1 cellular context compared by ENCODE assay signal in the genomic region with DNA sequence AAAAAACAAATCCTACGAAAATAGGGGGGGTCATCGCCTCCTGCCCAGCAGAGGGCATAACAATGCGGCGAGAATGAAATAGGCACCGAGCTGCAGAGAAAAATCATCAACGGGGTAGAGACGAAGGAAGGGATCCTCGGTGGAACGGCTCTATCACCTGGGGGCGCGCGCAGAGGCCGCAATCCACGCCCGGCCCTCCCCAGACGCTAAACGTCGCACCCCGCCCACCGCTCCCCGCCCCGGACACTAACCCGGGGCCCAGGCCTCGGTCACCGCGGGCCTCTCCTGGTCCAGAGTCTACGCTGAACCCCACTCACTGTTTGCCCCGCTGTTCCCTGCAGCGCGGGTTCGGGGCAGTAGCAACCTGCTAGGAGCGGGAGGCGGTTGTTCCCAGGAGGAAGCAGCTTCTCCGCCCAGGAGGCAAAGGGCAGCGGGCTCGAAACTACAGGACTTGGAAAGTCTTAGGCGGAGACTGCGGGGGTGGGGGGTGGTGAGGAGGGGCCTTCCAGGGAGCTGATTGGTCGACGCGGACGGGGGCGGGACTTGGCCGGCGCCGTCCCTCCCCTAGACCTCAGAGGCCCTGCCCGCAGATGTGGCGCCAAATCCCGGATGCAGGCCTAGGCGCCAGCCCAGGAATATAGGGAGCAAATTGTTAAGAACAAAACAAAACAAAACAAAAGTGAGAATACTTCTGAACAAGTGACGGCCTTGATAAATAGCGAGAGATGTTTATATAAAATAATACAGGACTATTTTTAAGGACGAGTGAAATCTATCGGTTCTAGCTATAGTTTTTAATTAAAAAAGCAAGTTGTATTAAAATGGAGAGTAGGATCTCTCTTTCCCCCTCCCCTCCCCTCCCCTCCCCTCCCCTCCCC.
A peak's percentile ranks its signal among the peaks of the same experiment; 100 is the strongest.
TF ChIP-seq lines count a peak whose summit lies in the region.

A gene with protein sequence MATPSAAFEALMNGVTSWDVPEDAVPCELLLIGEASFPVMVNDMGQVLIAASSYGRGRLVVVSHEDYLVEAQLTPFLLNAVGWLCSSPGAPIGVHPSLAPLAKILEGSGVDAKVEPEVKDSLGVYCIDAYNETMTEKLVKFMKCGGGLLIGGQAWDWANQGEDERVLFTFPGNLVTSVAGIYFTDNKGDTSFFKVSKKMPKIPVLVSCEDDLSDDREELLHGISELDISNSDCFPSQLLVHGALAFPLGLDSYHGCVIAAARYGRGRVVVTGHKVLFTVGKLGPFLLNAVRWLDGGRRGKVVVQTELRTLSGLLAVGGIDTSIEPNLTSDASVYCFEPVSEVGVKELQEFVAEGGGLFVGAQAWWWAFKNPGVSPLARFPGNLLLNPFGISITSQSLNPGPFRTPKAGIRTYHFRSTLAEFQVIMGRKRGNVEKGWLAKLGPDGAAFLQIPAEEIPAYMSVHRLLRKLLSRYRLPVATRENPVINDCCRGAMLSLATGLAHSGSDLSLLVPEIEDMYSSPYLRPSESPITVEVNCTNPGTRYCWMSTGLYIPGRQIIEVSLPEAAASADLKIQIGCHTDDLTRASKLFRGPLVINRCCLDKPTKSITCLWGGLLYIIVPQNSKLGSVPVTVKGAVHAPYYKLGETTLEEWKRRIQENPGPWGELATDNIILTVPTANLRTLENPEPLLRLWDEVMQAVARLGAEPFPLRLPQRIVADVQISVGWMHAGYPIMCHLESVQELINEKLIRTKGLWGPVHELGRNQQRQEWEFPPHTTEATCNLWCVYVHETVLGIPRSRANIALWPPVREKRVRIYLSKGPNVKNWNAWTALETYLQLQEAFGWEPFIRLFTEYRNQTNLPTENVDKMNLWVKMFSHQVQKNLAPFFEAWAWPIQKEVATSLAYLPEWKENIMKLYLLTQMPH (minus strand): TSS at position 467 of the 878 bp plus-strand sequence. CDS start 25,568 bp downstream, outside the sequence.

TF ChIP-seq in K562, 482 proteins besides CTCF, POLR2A, EP300 and RAD21 (continued from another document and continues in another):
- TF ChIP-seq, protein P1, sequence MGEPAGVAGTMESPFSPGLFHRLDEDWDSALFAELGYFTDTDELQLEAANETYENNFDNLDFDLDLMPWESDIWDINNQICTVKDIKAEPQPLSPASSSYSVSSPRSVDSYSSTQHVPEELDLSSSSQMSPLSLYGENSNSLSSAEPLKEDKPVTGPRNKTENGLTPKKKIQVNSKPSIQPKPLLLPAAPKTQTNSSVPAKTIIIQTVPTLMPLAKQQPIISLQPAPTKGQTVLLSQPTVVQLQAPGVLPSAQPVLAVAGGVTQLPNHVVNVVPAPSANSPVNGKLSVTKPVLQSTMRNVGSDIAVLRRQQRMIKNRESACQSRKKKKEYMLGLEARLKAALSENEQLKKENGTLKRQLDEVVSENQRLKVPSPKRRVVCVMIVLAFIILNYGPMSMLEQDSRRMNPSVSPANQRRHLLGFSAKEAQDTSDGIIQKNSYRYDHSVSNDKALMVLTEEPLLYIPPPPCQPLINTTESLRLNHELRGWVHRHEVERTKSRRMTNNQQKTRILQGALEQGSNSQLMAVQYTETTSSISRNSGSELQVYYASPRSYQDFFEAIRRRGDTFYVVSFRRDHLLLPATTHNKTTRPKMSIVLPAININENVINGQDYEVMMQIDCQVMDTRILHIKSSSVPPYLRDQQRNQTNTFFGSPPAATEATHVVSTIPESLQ (CRISPR knock-in tag; IDR thresholded peaks at IDR 0.05): 0 out of 2 replicates have a peak, but pooled peaks have one; percentile 67
- TF ChIP-seq, protein P2, sequence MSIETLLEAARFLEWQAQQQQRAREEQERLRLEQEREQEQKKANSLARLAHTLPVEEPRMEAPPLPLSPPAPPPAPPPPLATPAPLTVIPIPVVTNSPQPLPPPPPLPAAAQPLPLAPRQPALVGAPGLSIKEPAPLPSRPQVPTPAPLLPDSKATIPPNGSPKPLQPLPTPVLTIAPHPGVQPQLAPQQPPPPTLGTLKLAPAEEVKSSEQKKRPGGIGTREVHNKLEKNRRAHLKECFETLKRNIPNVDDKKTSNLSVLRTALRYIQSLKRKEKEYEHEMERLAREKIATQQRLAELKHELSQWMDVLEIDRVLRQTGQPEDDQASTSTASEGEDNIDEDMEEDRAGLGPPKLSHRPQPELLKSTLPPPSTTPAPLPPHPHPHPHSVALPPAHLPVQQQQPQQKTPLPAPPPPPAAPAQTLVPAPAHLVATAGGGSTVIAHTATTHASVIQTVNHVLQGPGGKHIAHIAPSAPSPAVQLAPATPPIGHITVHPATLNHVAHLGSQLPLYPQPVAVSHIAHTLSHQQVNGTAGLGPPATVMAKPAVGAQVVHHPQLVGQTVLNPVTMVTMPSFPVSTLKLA (conservative IDR thresholded peaks at IDR 0.05): peak; percentile 57 to 81
- no peak for TF ChIP-seq ATF1 (CRISPR knock-in tag; IDR thresholded peaks at IDR 0.05)
- TF ChIP-seq ATF1 (tag; IDR thresholded peaks at IDR 0.05): peak; percentile 83
- peak; percentile 39 for TF ChIP-seq DACH1 (IDR thresholded peaks at IDR 0.05; ENCODE audit: partially characterized antibody)
- no peak for TF ChIP-seq ZKSCAN3 (CRISPR knock-in tag; IDR thresholded peaks at IDR 0.05)
- TF ChIP-seq ERF (CRISPR knock-in tag; IDR thresholded peaks at IDR 0.05): 0 out of 2 replicates have a peak, but pooled peaks have one; percentile 49
- TF ChIP-seq, protein P3, sequence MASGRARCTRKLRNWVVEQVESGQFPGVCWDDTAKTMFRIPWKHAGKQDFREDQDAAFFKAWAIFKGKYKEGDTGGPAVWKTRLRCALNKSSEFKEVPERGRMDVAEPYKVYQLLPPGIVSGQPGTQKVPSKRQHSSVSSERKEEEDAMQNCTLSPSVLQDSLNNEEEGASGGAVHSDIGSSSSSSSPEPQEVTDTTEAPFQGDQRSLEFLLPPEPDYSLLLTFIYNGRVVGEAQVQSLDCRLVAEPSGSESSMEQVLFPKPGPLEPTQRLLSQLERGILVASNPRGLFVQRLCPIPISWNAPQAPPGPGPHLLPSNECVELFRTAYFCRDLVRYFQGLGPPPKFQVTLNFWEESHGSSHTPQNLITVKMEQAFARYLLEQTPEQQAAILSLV (tag; IDR thresholded peaks at IDR 0.05): no peak
- TF ChIP-seq CC2D1A (IDR thresholded peaks at IDR 0.05): peak; percentile 61; the same call in 1 of the 2 replicates
- TF ChIP-seq ZNF282 (CRISPR knock-in tag; IDR thresholded peaks at IDR 0.05): no peak
- TF ChIP-seq, protein P4, sequence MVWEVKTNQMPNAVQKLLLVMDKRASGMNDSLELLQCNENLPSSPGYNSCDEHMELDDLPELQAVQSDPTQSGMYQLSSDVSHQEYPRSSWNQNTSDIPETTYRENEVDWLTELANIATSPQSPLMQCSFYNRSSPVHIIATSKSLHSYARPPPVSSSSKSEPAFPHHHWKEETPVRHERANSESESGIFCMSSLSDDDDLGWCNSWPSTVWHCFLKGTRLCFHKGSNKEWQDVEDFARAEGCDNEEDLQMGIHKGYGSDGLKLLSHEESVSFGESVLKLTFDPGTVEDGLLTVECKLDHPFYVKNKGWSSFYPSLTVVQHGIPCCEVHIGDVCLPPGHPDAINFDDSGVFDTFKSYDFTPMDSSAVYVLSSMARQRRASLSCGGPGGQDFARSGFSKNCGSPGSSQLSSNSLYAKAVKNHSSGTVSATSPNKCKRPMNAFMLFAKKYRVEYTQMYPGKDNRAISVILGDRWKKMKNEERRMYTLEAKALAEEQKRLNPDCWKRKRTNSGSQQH (CRISPR knock-in tag; IDR thresholded peaks at IDR 0.05): peak; percentile 88
- TF ChIP-seq, protein P5, sequence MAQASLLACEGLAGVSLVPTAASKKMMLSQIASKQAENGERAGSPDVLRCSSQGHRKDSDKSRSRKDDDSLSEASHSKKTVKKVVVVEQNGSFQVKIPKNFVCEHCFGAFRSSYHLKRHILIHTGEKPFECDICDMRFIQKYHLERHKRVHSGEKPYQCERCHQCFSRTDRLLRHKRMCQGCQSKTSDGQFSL (CRISPR knock-in tag; IDR thresholded peaks at IDR 0.05): peak; percentile 81
- TF ChIP-seq, protein P5 (tag; IDR thresholded peaks at IDR 0.05): peak in 1 of 2 experiments; percentile 69; a peak in 2 of 4 replicates
- TF ChIP-seq HDAC2 (IDR thresholded peaks at IDR 0.05): peak; percentile 90
- TF ChIP-seq FOXA1 (IDR thresholded peaks at IDR 0.05; ENCODE audit: borderline replicate concordance): no peak
- peak; percentile 55 for TF ChIP-seq CREM (IDR thresholded peaks at IDR 0.05; ENCODE audit: low read depth)
- TF ChIP-seq ARNT (IDR thresholded peaks at IDR 0.05): peak in 1 of 2 experiments; percentile 28; a peak in 1 of 4 replicates
- TF ChIP-seq, protein P6, sequence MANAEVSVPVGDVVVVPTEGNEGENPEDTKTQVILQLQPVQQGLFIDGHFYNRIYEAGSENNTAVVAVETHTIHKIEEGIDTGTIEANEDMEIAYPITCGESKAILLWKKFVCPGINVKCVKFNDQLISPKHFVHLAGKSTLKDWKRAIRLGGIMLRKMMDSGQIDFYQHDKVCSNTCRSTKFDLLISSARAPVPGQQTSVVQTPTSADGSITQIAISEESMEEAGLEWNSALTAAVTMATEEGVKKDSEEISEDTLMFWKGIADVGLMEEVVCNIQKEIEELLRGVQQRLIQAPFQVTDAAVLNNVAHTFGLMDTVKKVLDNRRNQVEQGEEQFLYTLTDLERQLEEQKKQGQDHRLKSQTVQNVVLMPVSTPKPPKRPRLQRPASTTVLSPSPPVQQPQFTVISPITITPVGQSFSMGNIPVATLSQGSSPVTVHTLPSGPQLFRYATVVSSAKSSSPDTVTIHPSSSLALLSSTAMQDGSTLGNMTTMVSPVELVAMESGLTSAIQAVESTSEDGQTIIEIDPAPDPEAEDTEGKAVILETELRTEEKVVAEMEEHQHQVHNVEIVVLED (CRISPR knock-in tag; IDR thresholded peaks at IDR 0.05): peak; percentile 86
- no peak for TF ChIP-seq TAF15 (IDR thresholded peaks at IDR 0.05; ENCODE audit: low read depth, low read length)
- TF ChIP-seq, protein P7, sequence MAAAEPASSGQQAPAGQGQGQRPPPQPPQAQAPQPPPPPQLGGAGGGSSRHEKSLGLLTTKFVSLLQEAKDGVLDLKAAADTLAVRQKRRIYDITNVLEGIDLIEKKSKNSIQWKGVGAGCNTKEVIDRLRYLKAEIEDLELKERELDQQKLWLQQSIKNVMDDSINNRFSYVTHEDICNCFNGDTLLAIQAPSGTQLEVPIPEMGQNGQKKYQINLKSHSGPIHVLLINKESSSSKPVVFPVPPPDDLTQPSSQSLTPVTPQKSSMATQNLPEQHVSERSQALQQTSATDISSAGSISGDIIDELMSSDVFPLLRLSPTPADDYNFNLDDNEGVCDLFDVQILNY (CRISPR knock-in tag; IDR thresholded peaks at IDR 0.05): no peak
- peak; percentile 65; the same call in 1 of the 2 replicates for TF ChIP-seq NR2C1 (IDR thresholded peaks at IDR 0.05)
- 0 out of 2 replicates have a peak, but pooled peaks have one; percentile 42 for TF ChIP-seq NR2C1 (tag; IDR thresholded peaks at IDR 0.05)
- TF ChIP-seq STAT5A (IDR thresholded peaks at IDR 0.05; ENCODE audit: borderline replicate concordance, low read length): no peak
- TF ChIP-seq, protein P8, sequence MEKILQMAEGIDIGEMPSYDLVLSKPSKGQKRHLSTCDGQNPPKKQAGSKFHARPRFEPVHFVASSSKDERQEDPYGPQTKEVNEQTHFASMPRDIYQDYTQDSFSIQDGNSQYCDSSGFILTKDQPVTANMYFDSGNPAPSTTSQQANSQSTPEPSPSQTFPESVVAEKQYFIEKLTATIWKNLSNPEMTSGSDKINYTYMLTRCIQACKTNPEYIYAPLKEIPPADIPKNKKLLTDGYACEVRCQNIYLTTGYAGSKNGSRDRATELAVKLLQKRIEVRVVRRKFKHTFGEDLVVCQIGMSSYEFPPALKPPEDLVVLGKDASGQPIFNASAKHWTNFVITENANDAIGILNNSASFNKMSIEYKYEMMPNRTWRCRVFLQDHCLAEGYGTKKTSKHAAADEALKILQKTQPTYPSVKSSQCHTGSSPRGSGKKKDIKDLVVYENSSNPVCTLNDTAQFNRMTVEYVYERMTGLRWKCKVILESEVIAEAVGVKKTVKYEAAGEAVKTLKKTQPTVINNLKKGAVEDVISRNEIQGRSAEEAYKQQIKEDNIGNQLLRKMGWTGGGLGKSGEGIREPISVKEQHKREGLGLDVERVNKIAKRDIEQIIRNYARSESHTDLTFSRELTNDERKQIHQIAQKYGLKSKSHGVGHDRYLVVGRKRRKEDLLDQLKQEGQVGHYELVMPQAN (IDR thresholded peaks at IDR 0.05; ENCODE audit: borderline replicate concordance): peak; percentile 83
- TF ChIP-seq SMC3 (conservative IDR thresholded peaks at IDR 0.05; ENCODE audit: insufficient read depth, low read depth, low read length): no peak
- TF ChIP-seq SETDB1 (IDR thresholded peaks at IDR 0.05; ENCODE audit: low read length): no peak
- no peak for TF ChIP-seq ZC3H8 (IDR thresholded peaks at IDR 0.05)
- TF ChIP-seq, protein P9, sequence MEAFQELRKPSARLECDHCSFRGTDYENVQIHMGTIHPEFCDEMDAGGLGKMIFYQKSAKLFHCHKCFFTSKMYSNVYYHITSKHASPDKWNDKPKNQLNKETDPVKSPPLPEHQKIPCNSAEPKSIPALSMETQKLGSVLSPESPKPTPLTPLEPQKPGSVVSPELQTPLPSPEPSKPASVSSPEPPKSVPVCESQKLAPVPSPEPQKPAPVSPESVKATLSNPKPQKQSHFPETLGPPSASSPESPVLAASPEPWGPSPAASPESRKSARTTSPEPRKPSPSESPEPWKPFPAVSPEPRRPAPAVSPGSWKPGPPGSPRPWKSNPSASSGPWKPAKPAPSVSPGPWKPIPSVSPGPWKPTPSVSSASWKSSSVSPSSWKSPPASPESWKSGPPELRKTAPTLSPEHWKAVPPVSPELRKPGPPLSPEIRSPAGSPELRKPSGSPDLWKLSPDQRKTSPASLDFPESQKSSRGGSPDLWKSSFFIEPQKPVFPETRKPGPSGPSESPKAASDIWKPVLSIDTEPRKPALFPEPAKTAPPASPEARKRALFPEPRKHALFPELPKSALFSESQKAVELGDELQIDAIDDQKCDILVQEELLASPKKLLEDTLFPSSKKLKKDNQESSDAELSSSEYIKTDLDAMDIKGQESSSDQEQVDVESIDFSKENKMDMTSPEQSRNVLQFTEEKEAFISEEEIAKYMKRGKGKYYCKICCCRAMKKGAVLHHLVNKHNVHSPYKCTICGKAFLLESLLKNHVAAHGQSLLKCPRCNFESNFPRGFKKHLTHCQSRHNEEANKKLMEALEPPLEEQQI (IDR thresholded peaks at IDR 0.05): no peak; the same call in 1 of the 2 replicates
- TF ChIP-seq MAFG (tag; conservative IDR thresholded peaks at IDR 0.05): no peak
- TF ChIP-seq NCOR1 (IDR thresholded peaks at IDR 0.05): no peak; the same call in 1 of the 2 replicates
- no peak for TF ChIP-seq MEF2A (IDR thresholded peaks at IDR 0.05; ENCODE audit: control insufficient read depth, low read depth, low read length)
- peak; percentile 67; the same call in 1 of the 2 replicates for TF ChIP-seq CREB1 (IDR thresholded peaks at IDR 0.05)
- TF ChIP-seq CREB1 (CRISPR knock-in tag; IDR thresholded peaks at IDR 0.05): peak; percentile 75
- TF ChIP-seq, protein P10, sequence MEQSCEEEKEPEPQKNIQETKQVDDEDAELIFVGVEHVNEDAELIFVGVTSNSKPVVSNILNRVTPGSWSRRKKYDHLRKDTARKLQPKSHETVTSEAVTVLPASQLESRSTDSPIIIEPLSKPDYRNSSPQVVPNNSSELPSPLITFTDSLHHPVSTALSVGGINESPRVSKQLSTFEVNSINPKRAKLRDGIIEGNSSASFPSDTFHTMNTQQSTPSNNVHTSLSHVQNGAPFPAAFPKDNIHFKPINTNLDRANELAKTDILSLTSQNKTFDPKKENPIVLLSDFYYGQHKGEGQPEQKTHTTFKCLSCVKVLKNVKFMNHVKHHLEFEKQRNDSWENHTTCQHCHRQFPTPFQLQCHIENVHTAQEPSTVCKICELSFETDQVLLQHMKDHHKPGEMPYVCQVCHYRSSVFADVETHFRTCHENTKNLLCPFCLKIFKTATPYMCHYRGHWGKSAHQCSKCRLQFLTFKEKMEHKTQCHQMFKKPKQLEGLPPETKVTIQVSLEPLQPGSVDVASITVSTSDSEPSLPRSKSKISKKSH (CRISPR knock-in tag; IDR thresholded peaks at IDR 0.05): no peak
- TF ChIP-seq HMG20B (CRISPR knock-in tag; IDR thresholded peaks at IDR 0.05): no peak
